ENCODE assay signal across 8 cellular contexts in genomic region chr10:5583525-5584175, GRCh38. TPM values are rescaled to one million over a fixed set of nuclear protein-coding genes. Genes with fewer than 3 reads are reported as not detected.
A peak's percentile ranks its signal among the peaks of the same experiment; 100 is the strongest.
DNase-seq lines count a peak whose midpoint lies in the region; ATAC-seq, FAIRE-seq and TF ChIP-seq lines count a peak whose summit lies in the region.

No MANE protein-coding gene starts in this region.

- peak; percentile 32 for DNase-seq in GM18507 (ENCODE audit: extremely low spot score, insufficient read length, low read depth)
- DNase-seq in NCI-H748 treated with DMSO at 0.1 percent for 48 hours (lab: John Stamatoyannopoulos, UW) = peak; percentile 80
- peak; percentile 63 for DNase-seq in left ventricle myocardium superior
- DNase-seq in type B pancreatic cell (ENCODE audit: extremely low spot score, unreplicated experiment) = no peak
- no peak for DNase-seq in NCI-H446 treated with DMSO at 0.1 percent for 48 hours (lab: John Stamatoyannopoulos, UW)
- DNase-seq in GDM1 (lab: John Stamatoyannopoulos, UW) = no peak
- no peak for DNase-seq in activated naive CD4-positive, alpha-beta T cell treated with Interleukin-2 at 50 U/mL for 16 hours

- H3K9me3 Mint-ChIP-seq in type B pancreatic cell = peaks cover 4% of the 10 kb centered on the region

- peak; percentile 84 for FAIRE-seq in GM18507 (lab: Jason Lieb, UNC)

- TF ChIP-seq CTCF in type B pancreatic cell (conservative IDR thresholded peaks at IDR 0.05) = no peak

- no peaks in the 10 kb centered on the region for H3K27me3 Mint-ChIP-seq in type B pancreatic cell

- ATAC-seq in HG03108 (IDR thresholded peaks at IDR 0.05; ENCODE audit: unreplicated experiment) = peak; percentile 39
- peak; percentile 46 for ATAC-seq in left ventricle myocardium superior

- intact Hi-C loops in left ventricle myocardium superior (cut with micrococcal nuclease) = no loop called here

- peaks cover 39% of the 10 kb centered on the region for H3K4me1 Mint-ChIP-seq in type B pancreatic cell (ENCODE audit: unreplicated experiment)

- peak overlapping the region; percentile 76 for H3K27ac Mint-ChIP-seq in type B pancreatic cell

- no peaks in the 10 kb centered on the region for H3K36me3 Mint-ChIP-seq in type B pancreatic cell

- peak overlapping the region; percentile 51 for H3K4me3 Mint-ChIP-seq in type B pancreatic cell

RNA-seq across cellular contexts. Expression of gene CALML3, which starts 58.9 kb away (rescaled TPM):
- total RNA-seq in left ventricle myocardium superior (not detected), type B pancreatic cell (ENCODE audit: low replicate concordance) (not detected in 2 replicates)

Comparison
In these comparisons a context has a peak if more than half of its experiments do, and no peak if none do; other contexts are left out.
1. DNase-seq: peak in GM18507 (single experiment), NCI-H748 treated with DMSO at 0.1 percent for 48 hours (single experiment) and left ventricle myocardium superior (single experiment); none in type B pancreatic cell (single experiment), NCI-H446 treated with DMSO at 0.1 percent for 48 hours (single experiment), GDM1 (single experiment) and activated naive CD4-positive, alpha-beta T cell treated with Interleukin-2 at 50 U/mL for 16 hours (single experiment).